In the genomic region with DNA sequence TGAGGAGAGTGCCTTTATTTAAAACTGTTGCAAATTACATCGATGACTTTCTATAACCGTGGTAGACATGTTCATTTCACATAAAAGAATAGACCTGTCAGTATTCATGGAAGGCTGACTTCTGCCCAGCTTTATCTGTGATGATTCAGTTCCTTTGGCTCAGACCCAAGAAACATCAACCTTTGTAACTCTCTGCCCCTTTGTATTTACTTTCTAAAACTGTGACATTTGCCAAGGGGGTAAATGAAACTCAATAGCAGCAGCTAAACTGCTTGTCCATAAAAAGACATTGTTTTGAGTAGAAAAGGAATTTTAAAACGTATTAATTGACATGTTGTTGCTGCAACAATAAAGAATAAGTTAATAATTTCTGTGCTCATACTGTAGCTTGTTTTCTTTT, we compare ENCODE assay signal across 9 cellular contexts.
DNase-seq lines count a peak whose midpoint lies in the region; ATAC-seq and TF ChIP-seq lines count a peak whose summit lies in the region.
"Had no signal": no experiment of that assay in that cellular context is flagged by ENCODE, and none has a peak within 500 bp of the region (broad histone marks: within the 10 kb centered on the region; RNA-seq: fewer than 3 reads in every experiment).

No MANE protein-coding gene starts in this region.

- ATAC-seq in RWPE2 (ENCODE audit: low read depth) (peak; percentile 69), HG02840 (IDR thresholded peaks at IDR 0.05; ENCODE audit: low FRiP score, unreplicated experiment) (no peak)

- peak overlapping the region; percentile 75 for H3K27ac ChIP-seq in RWPE2 (ENCODE audit: poor library complexity, severe bottlenecking)
- H3K27ac ChIP-seq: SK-N-MC had no signal

- H3K36me3 ChIP-seq in RWPE2 (ENCODE audit: low read depth), result no peaks in the 10 kb centered on the region

- H3K27me3 ChIP-seq in RWPE2 (ENCODE audit: insufficient read depth, poor library complexity, severe bottlenecking), result no peaks in the 10 kb centered on the region

- DNase-seq in NCI-H2107 (lab: John Stamatoyannopoulos, UW) (peak; percentile 40), NCI-H2107 treated with DMSO at 0.1 percent for 48 hours (lab: John Stamatoyannopoulos, UW; ENCODE audit: unreplicated experiment) (no peak), RWPE2 (ENCODE audit: low spot score) (no peak), fibroblast of villous mesenchyme (ENCODE audit: low read depth) (peak; percentile 76), stromal cell of bone marrow (ENCODE audit: low read depth) (peak; percentile 59), mesenteric fat pad (ENCODE audit: low spot score) (no peak)
- no peak for DNase-seq in stimulated activated CD4-positive, alpha-beta T cell treated with anti-CD3 and anti-CD28 coated beads, Interleukin-12 subunit alpha, Interleukin-12 subunit beta, amount 100 ng/mL, for 4 hours

- H3K4me3 ChIP-seq in RWPE2 (ENCODE audit: severe bottlenecking) (no peak overlapping the region), fibroblast of villous mesenchyme (ENCODE audit: low read depth, low read length) (no peak overlapping the region)
- H3K4me3 ChIP-seq: SK-N-MC had no signal

- no peak for TF ChIP-seq CTCF in RWPE2 (IDR thresholded peaks at IDR 0.05; ENCODE audit: poor library complexity, severe bottlenecking)
- no peak for TF ChIP-seq CTCF in fibroblast of villous mesenchyme (IDR thresholded peaks at IDR 0.05; ENCODE audit: insufficient read depth, low read depth, low read length)

- H3K4me1 ChIP-seq in RWPE2 (ENCODE audit: insufficient read depth, poor library complexity, severe bottlenecking), result peaks cover 25% of the 10 kb centered on the region

- no peaks in the 10 kb centered on the region for H3K9me3 ChIP-seq in RWPE2 (ENCODE audit: severe bottlenecking)

Comparison
In these comparisons a context has a peak if more than half of its experiments do, and no peak if none do; other contexts are left out.
1. DNase-seq: peak in NCI-H2107 (single experiment), fibroblast of villous mesenchyme (single experiment) and stromal cell of bone marrow (single experiment); none in NCI-H2107 treated with DMSO at 0.1 percent for 48 hours (single experiment), RWPE2 (single experiment), mesenteric fat pad (single experiment) and stimulated activated CD4-positive, alpha-beta T cell treated with anti-CD3 and anti-CD28 coated beads, Interleukin-12 subunit alpha, Interleukin-12 subunit beta, amount 100 ng/mL, for 4 hours (single experiment).